In the genomic region with DNA sequence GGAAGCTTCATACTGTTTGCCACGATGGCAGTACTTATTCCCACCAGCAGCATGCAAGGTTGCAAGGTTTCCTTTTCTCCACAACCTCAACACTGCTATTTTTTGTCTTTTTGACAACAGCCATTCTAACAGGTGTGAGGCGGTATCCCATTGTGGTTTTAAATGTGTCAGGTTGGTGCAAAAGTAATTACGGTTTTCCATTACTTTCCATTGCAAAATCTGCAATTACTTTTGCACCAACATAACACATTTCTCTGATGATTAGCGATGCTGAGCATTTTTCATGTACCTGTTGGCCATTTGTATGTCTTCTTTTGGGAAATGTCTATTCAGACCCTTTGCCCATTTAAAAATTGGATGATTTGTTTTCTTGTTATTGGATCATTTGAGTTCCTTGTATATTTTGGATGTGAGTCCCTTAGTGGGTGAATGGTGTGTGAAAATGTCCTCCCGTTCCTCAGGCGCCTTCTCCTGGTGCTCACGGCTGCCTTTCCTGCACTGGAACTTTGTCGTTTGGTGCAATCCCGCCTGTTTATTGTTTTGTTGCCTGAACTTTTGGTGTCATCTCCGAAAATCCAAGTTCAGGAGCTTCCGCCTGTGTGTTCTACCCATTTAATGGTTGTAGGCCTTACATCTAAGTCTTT, we compare ENCODE assay signal across 26 cellular contexts.
DNase-seq lines count a peak whose midpoint lies in the region; ATAC-seq, FAIRE-seq and TF ChIP-seq lines count a peak whose summit lies in the region.
"Had no signal": no experiment of that assay in that cellular context is flagged by ENCODE, and none has a peak within 500 bp of the region (broad histone marks: within the 10 kb centered on the region; RNA-seq: fewer than 3 reads in every experiment).

No MANE protein-coding gene starts in this region.

- H3K4me2 ChIP-seq in HepG2 (ENCODE audit: low read depth, low read length) = no peak overlapping the region
- H3K4me2 ChIP-seq in osteoblast (ENCODE audit: insufficient read depth, low read length) = no peak overlapping the region
- H3K4me2 ChIP-seq: A549; BLaER1 treated with 17β-estradiol and CSF1 and Interleukin-3, amounts not matched to agents 10 nM and 100 nM had no signal

- H2AFZ ChIP-seq in HepG2 (ENCODE audit: low read length) = no peak overlapping the region
- no peak overlapping the region for H2AFZ ChIP-seq in osteoblast (ENCODE audit: low read length)
- H2AFZ ChIP-seq: GM23248 had no signal

- no peak overlapping the region for H3K9ac ChIP-seq in HepG2 (ENCODE audit: insufficient read depth, low read depth, low read length)
- H3K9ac ChIP-seq: BLaER1 treated with 17β-estradiol and CSF1 and Interleukin-3, amounts not matched to agents 10 nM and 100 nM; GM23248 had no signal

- FAIRE-seq in HepG2 (lab: Jason Lieb, UNC) = no peak
- FAIRE-seq: A549, G401.6, GM12892, GM19239, H1 had no signal

- no peaks in the 10 kb centered on the region for H3K36me3 Mint-ChIP-seq in stimulated activated memory B cell treated with anti-CD40 and anti-IgM and Interleukin-4, amounts not matched to agents 10 μg/mL and 1 μg/mL and 100 μg/mL, for 72 hours
- H3K36me3 Mint-ChIP-seq: CD4-positive, alpha-beta memory T cell had no signal

- H3K9me3 ChIP-seq in HepG2 (ENCODE audit: low read length) (no peaks in the 10 kb centered on the region), right lobe of liver (no peaks in the 10 kb centered on the region), RWPE2 (ENCODE audit: severe bottlenecking) (no peaks in the 10 kb centered on the region), osteoblast (ENCODE audit: low read depth, low read length) (no peaks in the 10 kb centered on the region), transverse colon (no peaks in the 10 kb centered on the region)

- H3K27me3 ChIP-seq in HepG2 (ENCODE audit: control insufficient read depth in 1 of 2, insufficient read depth in 2 of 2, low read length in 2 of 2) (peaks cover 0 to 28% of the 10 kb centered on the region in 2 experiments; a peak in 3 of 5 replicates), right lobe of liver (no peaks in the 10 kb centered on the region), RWPE2 (ENCODE audit: insufficient read depth, poor library complexity, severe bottlenecking) (peaks cover 43% of the 10 kb centered on the region), osteoblast (ENCODE audit: insufficient read depth, low read length) (no peaks in the 10 kb centered on the region), transverse colon (peaks cover 1% of the 10 kb centered on the region)
- H3K27me3 ChIP-seq: BE2C; BLaER1 treated with 17β-estradiol and CSF1 and Interleukin-3, amounts not matched to agents 10 nM and 100 nM had no signal

- H3K27ac ChIP-seq in HepG2 (ENCODE audit: extremely low read length, insufficient read depth, low read length) (no peak overlapping the region), right lobe of liver (no peak overlapping the region), RWPE2 (ENCODE audit: poor library complexity, severe bottlenecking) (no peak overlapping the region), osteoblast (ENCODE audit: low read depth, low read length) (no peak overlapping the region), transverse colon (no peak overlapping the region)
- H3K27ac ChIP-seq: A549; BLaER1 treated with 17β-estradiol and CSF1 and Interleukin-3, amounts not matched to agents 10 nM and 100 nM; GM23248 had no signal

- no peak overlapping the region for H3K4me3 Mint-ChIP-seq in stimulated activated memory B cell treated with anti-CD40 and anti-IgM and Interleukin-4, amounts not matched to agents 10 μg/mL and 1 μg/mL and 100 μg/mL, for 72 hours
- H3K4me3 Mint-ChIP-seq: CD4-positive, alpha-beta memory T cell; HFFc6 had no signal

- TF ChIP-seq RAD21 in HepG2 (CRISPR knock-in tag; IDR thresholded peaks at IDR 0.05) = no peak

- BruUV-seq in HepG2 (replicated peaks; lab: Mats Ljungman, UMichigan) = no TSS peak

- H3K27me3 Mint-ChIP-seq in stimulated activated memory B cell treated with anti-CD40 and anti-IgM and Interleukin-4, amounts not matched to agents 10 μg/mL and 1 μg/mL and 100 μg/mL, for 72 hours = peaks cover 50% of the 10 kb centered on the region
- H3K27me3 Mint-ChIP-seq: CD4-positive, alpha-beta memory T cell had no signal

- H4K20me1 ChIP-seq in HepG2 (ENCODE audit: insufficient read depth, low read length) = no peaks in the 10 kb centered on the region
- no peaks in the 10 kb centered on the region for H4K20me1 ChIP-seq in osteoblast (ENCODE audit: insufficient read depth, low read length)
- H4K20me1 ChIP-seq: BLaER1 treated with 17β-estradiol and CSF1 and Interleukin-3, amounts not matched to agents 10 nM and 100 nM had no signal

- TF ChIP-seq POLR2A in HepG2 (IDR thresholded peaks at IDR 0.05; ENCODE audit: insufficient read depth in 1 of 2, low read depth in 2 of 2, low read length in 2 of 2) = no peak
- TF ChIP-seq POLR2A in right lobe of liver (IDR thresholded peaks at IDR 0.05) = no peak
- TF ChIP-seq POLR2A in transverse colon (IDR thresholded peaks at IDR 0.05) = no peak

- no peak for TF ChIP-seq CTCF in HepG2 (CRISPR knock-in tag; IDR thresholded peaks at IDR 0.05)
- no peak for TF ChIP-seq CTCF in right lobe of liver (IDR thresholded peaks at IDR 0.05)
- TF ChIP-seq CTCF in RWPE2 (IDR thresholded peaks at IDR 0.05; ENCODE audit: poor library complexity, severe bottlenecking) = no peak
- no peak for TF ChIP-seq CTCF in osteoblast (IDR thresholded peaks at IDR 0.05; ENCODE audit: extremely low read depth, low read depth, low read length)
- no peak for TF ChIP-seq CTCF in transverse colon (IDR thresholded peaks at IDR 0.05)

- in situ Hi-C loops in HepG2 (cut with HindIII; ENCODE audit: extremely low pct_ligation_motif_present, low pct_unique_long_range_greater_than_20kb) = no loop called here
- in situ Hi-C loops in transverse colon (cut with MboI; ENCODE audit: low pct_ligation_motif_present in 1 of 4, low pct_unique_long_range_greater_than_20kb in 1 of 4, low sequenced_read_pairs in 3 of 4) = no loop called here

- DNase-seq in HepG2 (ENCODE audit: low spot score) = no peak
- no peak for DNase-seq in right lobe of liver
- peak; percentile 7 for DNase-seq in RWPE2 (ENCODE audit: low spot score)
- peak; percentile 76 for DNase-seq in osteoblast (ENCODE audit: insufficient read length, low spot score, missing footprints)
- DNase-seq in transverse colon = peak; percentile 1
- DNase-seq: 8988T; ACHN; AML-193; BE2C; Calu3; CD4-positive, alpha-beta memory T cell; COR-L47; DMS153; DND-41; GM23248; HCEC 1CT; HFFc6 had no signal

- H3K36me3 ChIP-seq in HepG2 (replicated peaks in 1 of 2; ENCODE audit: control insufficient read depth in 1 of 2, insufficient read depth in 2 of 2, low read length in 2 of 2) (no peaks in the 10 kb centered on the region), right lobe of liver (no peaks in the 10 kb centered on the region), RWPE2 (ENCODE audit: low read depth) (no peaks in the 10 kb centered on the region), osteoblast (ENCODE audit: insufficient read depth, low read length) (no peaks in the 10 kb centered on the region), transverse colon (no peaks in the 10 kb centered on the region)
- H3K36me3 ChIP-seq: BE2C; BLaER1 treated with 17β-estradiol and CSF1 and Interleukin-3, amounts not matched to agents 10 nM and 100 nM had no signal

- H3K4me1 Mint-ChIP-seq in stimulated activated memory B cell treated with anti-CD40 and anti-IgM and Interleukin-4, amounts not matched to agents 10 μg/mL and 1 μg/mL and 100 μg/mL, for 72 hours = no peaks in the 10 kb centered on the region

- 32% methylated on average over 11 of the region's 11 CpGs for WGBS in HepG2 (ENCODE audit: low lambda C conversion rate)
- WGBS in right lobe of liver (ENCODE audit: insufficient coverage, low coverage, low lambda C conversion rate, missing lambda C conversion rate) = 80% methylated on average over 11 of the region's 11 CpGs
- WGBS in transverse colon (ENCODE audit: low coverage in 1 of 2), 2 donors = 87 to 90% methylated on average over 10 to 11 of the region's 11 CpGs

- H3K27ac Mint-ChIP-seq in stimulated activated memory B cell treated with anti-CD40 and anti-IgM and Interleukin-4, amounts not matched to agents 10 μg/mL and 1 μg/mL and 100 μg/mL, for 72 hours = no peak overlapping the region
- H3K27ac Mint-ChIP-seq: CD4-positive, alpha-beta memory T cell; HFFc6 had no signal

- peaks cover 3% of the 10 kb centered on the region for H3K9me3 Mint-ChIP-seq in stimulated activated memory B cell treated with anti-CD40 and anti-IgM and Interleukin-4, amounts not matched to agents 10 μg/mL and 1 μg/mL and 100 μg/mL, for 72 hours

- no peaks in the 10 kb centered on the region for H3K4me1 ChIP-seq in HepG2 (ENCODE audit: insufficient read depth, low read length)
- no peaks in the 10 kb centered on the region for H3K4me1 ChIP-seq in right lobe of liver
- no peaks in the 10 kb centered on the region for H3K4me1 ChIP-seq in RWPE2 (ENCODE audit: insufficient read depth, poor library complexity, severe bottlenecking)
- H3K4me1 ChIP-seq in osteoblast (ENCODE audit: insufficient read depth, low read length) = no peaks in the 10 kb centered on the region
- H3K4me1 ChIP-seq in transverse colon = peaks cover 0 to 6% (median 0%) of the 10 kb centered on the region in 4 donors
- H3K4me1 ChIP-seq: A549, BE2C had no signal

- TF ChIP-seq EP300 in HepG2 (IDR thresholded peaks at IDR 0.05; ENCODE audit: low read depth in 2 of 2, low read length in 2 of 2) (no peak), HepG2 (CRISPR knock-in tag; IDR thresholded peaks at IDR 0.05; ENCODE audit: borderline replicate concordance) (no peak), transverse colon (IDR thresholded peaks at IDR 0.05; ENCODE audit: low read depth) (no peak)

- ATAC-seq in HepG2 (no peak), right lobe of liver (no peak), RWPE2 (ENCODE audit: low read depth) (no peak), HG03159 (IDR thresholded peaks at IDR 0.05; ENCODE audit: unreplicated experiment) (no peak), GM18870 (IDR thresholded peaks at IDR 0.05; ENCODE audit: unreplicated experiment) (no peak)
- no peak for ATAC-seq in stimulated activated memory B cell treated with anti-CD40 and anti-IgM and Interleukin-4, amounts not matched to agents 10 μg/mL and 1 μg/mL and 100 μg/mL, for 72 hours
- ATAC-seq: A549 had no signal

- H3K4me3 ChIP-seq in HepG2 (replicated peaks in 1 of 3; ENCODE audit: insufficient read depth in 1 of 3, low read depth in 2 of 3, low read length in 3 of 3) (no peak overlapping the region), right lobe of liver (no peak overlapping the region), RWPE2 (ENCODE audit: severe bottlenecking) (no peak overlapping the region), osteoblast (ENCODE audit: insufficient read depth, low read length) (no peak overlapping the region), transverse colon (no peak overlapping the region)
- H3K4me3 ChIP-seq: A549; BLaER1 treated with 17β-estradiol and CSF1 and Interleukin-3, amounts not matched to agents 10 nM and 100 nM; GM23248 had no signal

- CTCF ChIA-PET in HepG2 (lab: Yijun Ruan, JAX; ENCODE audit: low intra/inter-chr PET ratio, low total read pairs) = no interaction called here

- H3K79me2 ChIP-seq in HepG2 (ENCODE audit: insufficient read depth, low read length) (no peaks in the 10 kb centered on the region), osteoblast (ENCODE audit: insufficient read depth, low read length) (no peaks in the 10 kb centered on the region)

- intact Hi-C loops in HepG2 (cut with micrococcal nuclease; ENCODE audit: unreplicated experiment) (no loop called here), right lobe of liver (cut with DNase I) (no loop called here), transverse colon (cut with DNase I; ENCODE audit: low total_unique reads) (no loop called here)

- POLR2A ChIA-PET in HepG2 (lab: Yijun Ruan, JAX) = no interaction called here

Comparison
In these comparisons a context has a peak if more than half of its experiments do, and no peak if none do; other contexts are left out.
1. DNase-seq: peak in RWPE2 (single experiment), osteoblast (single experiment) and transverse colon (single experiment); none in HepG2 (single experiment) and right lobe of liver (0 of 3).